2 cellular contexts compared by ENCODE assay signal in genomic region chr12:132516064-132517012, GRCh38.
TF ChIP-seq lines count a peak whose summit lies in the region.

No MANE protein-coding gene starts in this region.

TF ChIP-seq in HEK293, 187 proteins besides CTCF, POLR2A, EP300 and RAD21:
- TF ChIP-seq, protein P1, sequence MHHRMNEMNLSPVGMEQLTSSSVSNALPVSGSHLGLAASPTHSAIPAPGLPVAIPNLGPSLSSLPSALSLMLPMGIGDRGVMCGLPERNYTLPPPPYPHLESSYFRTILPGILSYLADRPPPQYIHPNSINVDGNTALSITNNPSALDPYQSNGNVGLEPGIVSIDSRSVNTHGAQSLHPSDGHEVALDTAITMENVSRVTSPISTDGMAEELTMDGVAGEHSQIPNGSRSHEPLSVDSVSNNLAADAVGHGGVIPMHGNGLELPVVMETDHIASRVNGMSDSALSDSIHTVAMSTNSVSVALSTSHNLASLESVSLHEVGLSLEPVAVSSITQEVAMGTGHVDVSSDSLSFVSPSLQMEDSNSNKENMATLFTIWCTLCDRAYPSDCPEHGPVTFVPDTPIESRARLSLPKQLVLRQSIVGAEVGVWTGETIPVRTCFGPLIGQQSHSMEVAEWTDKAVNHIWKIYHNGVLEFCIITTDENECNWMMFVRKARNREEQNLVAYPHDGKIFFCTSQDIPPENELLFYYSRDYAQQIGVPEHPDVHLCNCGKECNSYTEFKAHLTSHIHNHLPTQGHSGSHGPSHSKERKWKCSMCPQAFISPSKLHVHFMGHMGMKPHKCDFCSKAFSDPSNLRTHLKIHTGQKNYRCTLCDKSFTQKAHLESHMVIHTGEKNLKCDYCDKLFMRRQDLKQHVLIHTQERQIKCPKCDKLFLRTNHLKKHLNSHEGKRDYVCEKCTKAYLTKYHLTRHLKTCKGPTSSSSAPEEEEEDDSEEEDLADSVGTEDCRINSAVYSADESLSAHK (tag by site-specific recombination; IDR thresholded peaks at IDR 0.05), result no peak
- TF ChIP-seq, protein P2, sequence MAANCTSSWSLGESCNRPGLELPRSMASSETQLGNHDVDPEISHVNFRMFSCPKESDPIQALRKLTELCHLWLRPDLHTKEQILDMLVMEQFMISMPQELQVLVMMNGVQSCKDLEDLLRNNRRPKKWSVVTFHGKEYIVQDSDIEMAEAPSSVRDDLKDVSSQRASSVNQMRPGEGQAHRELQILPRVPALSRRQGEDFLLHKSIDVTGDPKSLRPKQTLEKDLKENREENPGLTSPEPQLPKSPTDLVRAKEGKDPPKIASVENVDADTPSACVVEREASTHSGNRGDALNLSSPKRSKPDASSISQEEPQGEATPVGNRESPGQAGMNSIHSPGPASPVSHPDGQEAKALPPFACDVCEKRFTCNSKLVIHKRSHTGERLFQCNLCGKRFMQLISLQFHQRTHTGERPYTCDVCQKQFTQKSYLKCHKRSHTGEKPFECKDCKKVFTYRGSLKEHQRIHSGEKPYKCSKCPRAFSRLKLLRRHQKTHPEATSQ (tag by site-specific recombination; IDR thresholded peaks at IDR 0.05), result no peak
- no peak for TF ChIP-seq ZNF114 (tag by site-specific recombination; IDR thresholded peaks at IDR 0.05)
- TF ChIP-seq, protein P3, sequence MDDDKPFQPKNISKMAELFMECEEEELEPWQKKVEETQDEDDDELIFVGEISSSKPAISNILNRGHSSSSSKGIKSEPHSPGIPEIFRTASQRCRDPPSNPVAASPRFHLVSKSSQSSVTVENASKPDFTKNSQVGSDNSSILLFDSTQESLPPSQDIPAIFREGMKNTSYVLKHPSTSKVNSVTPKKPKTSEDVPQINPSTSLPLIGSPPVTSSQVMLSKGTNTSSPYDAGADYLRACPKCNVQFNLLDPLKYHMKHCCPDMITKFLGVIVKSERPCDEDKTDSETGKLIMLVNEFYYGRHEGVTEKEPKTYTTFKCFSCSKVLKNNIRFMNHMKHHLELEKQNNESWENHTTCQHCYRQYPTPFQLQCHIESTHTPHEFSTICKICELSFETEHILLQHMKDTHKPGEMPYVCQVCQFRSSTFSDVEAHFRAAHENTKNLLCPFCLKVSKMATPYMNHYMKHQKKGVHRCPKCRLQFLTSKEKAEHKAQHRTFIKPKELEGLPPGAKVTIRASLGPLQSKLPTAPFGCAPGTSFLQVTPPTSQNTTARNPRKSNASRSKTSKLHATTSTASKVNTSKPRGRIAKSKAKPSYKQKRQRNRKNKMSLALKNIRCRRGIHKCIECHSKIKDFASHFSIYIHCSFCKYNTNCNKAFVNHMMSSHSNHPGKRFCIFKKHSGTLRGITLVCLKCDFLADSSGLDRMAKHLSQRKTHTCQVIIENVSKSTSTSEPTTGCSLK (tag by site-specific recombination; IDR thresholded peaks at IDR 0.05), result no peak
- TF ChIP-seq ZNF664 (tag by site-specific recombination; IDR thresholded peaks at IDR 0.05), result no peak
- peak; percentile 19 for TF ChIP-seq SETDB1 (IDR thresholded peaks at IDR 0.05; ENCODE audit: insufficient read length, low read length)
- no peak for TF ChIP-seq ZNF777 (tag by site-specific recombination; IDR thresholded peaks at IDR 0.05; ENCODE audit: borderline replicate concordance)
- no peak for TF ChIP-seq ZNF843 (tag by site-specific recombination; IDR thresholded peaks at IDR 0.05)
- no peak for TF ChIP-seq ZSCAN16 (tag by site-specific recombination; IDR thresholded peaks at IDR 0.05)
- TF ChIP-seq KLF1 (tag by site-specific recombination; IDR thresholded peaks at IDR 0.05), result peak; percentile 86
- peak; percentile 36; the same call in 1 of the 2 replicates for TF ChIP-seq ZBTB6 (tag by site-specific recombination; IDR thresholded peaks at IDR 0.05)

TF ChIP-seq in K562, 482 proteins besides CTCF, POLR2A, EP300 and RAD21 (continued from another document):
- no peak for TF ChIP-seq ZKSCAN8 (CRISPR knock-in tag; IDR thresholded peaks at IDR 0.05)
- peak; percentile 56; the same call in 1 of the 2 replicates for TF ChIP-seq CEBPG (CRISPR knock-in tag; IDR thresholded peaks at IDR 0.05)
- peak; percentile 56 to 67 for TF ChIP-seq CEBPG (tag; conservative IDR thresholded peaks at IDR 0.05 in 1 of 2, IDR thresholded peaks at IDR 0.05 in 1 of 2)
- TF ChIP-seq RBM14 (IDR thresholded peaks at IDR 0.05; ENCODE audit: borderline replicate concordance, insufficient read depth, low read depth, low read length), result no peak
- TF ChIP-seq SETDB1 (IDR thresholded peaks at IDR 0.05; ENCODE audit: low read length), result no peak
- TF ChIP-seq CBFA2T3 (IDR thresholded peaks at IDR 0.05), result peak; percentile 11; the same call in 1 of the 2 replicates
- no peak for TF ChIP-seq E2F6 (IDR thresholded peaks at IDR 0.05; ENCODE audit: borderline replicate concordance in 1 of 2, extremely low read depth in 1 of 2, insufficient read depth in 1 of 2, insufficient read length in 1 of 2, low read depth in 1 of 2, low read length in 1 of 2, poor library complexity in 1 of 2, severe bottlenecking in 1 of 2)
- TF ChIP-seq CEBPB (tag; IDR thresholded peaks at IDR 0.05), result peak; percentile 92
- peak; percentile 73 for TF ChIP-seq BCOR (IDR thresholded peaks at IDR 0.05)
- TF ChIP-seq, protein P4, sequence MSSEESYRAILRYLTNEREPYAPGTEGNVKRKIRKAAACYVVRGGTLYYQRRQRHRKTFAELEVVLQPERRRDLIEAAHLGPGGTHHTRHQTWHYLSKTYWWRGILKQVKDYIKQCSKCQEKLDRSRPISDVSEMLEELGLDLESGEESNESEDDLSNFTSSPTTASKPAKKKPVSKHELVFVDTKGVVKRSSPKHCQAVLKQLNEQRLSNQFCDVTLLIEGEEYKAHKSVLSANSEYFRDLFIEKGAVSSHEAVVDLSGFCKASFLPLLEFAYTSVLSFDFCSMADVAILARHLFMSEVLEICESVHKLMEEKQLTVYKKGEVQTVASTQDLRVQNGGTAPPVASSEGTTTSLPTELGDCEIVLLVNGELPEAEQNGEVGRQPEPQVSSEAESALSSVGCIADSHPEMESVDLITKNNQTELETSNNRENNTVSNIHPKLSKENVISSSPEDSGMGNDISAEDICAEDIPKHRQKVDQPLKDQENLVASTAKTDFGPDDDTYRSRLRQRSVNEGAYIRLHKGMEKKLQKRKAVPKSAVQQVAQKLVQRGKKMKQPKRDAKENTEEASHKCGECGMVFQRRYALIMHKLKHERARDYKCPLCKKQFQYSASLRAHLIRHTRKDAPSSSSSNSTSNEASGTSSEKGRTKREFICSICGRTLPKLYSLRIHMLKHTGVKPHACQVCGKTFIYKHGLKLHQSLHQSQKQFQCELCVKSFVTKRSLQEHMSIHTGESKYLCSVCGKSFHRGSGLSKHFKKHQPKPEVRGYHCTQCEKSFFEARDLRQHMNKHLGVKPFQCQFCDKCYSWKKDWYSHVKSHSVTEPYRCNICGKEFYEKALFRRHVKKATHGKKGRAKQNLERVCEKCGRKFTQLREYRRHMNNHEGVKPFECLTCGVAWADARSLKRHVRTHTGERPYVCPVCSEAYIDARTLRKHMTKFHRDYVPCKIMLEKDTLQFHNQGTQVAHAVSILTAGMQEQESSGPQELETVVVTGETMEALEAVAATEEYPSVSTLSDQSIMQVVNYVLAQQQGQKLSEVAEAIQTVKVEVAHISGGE (CRISPR knock-in tag; IDR thresholded peaks at IDR 0.05), result no peak
- TF ChIP-seq HDGF (IDR thresholded peaks at IDR 0.05), result no peak
